28 cellular contexts compared by ENCODE assay signal in the genomic region with DNA sequence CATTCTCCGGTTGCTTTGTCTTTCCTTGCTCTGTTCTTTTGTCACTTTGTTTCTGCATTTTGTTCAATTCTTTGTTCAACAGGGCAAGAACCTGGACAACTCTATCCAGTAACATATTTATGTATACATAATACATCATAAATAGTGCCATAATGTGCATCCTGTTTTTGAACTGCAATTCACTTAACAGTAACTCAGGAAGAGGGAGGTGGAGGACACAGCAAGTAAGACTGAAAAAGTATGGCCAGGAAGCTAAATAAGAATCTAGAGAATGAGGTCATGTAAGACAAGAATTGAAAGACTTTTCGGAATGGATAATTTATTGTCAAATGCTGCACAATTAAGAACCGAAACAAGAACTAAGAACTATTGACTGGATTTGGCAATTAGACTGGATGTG. TPM values are rescaled to one million over a fixed set of nuclear protein-coding genes. Genes with fewer than 3 reads are reported as not detected.
DNase-seq lines count a peak whose midpoint lies in the region; ATAC-seq, FAIRE-seq and TF ChIP-seq lines count a peak whose summit lies in the region.
"Had no signal": no experiment of that assay in that cellular context is flagged by ENCODE, and none has a peak within 500 bp of the region (broad histone marks: within the 10 kb centered on the region; RNA-seq: fewer than 3 reads in every experiment).

No MANE protein-coding gene starts in this region.

- H3K27me3 ChIP-seq in left ventricle myocardium inferior (ENCODE audit: low read depth) (no peaks in the 10 kb centered on the region), OCI-LY3 (ENCODE audit: low read depth, low read length) (no peaks in the 10 kb centered on the region), endothelial cell of umbilical vein (ENCODE audit: control insufficient read depth in 2 of 2, insufficient read depth in 2 of 2, low read length in 2 of 2) (no peaks in the 10 kb centered on the region)
- H3K27me3 ChIP-seq: ascending aorta, BLaER1, cardiac muscle cell, colonic mucosa, ovary had no signal

- DNase-seq in left ventricle myocardium inferior: no peak
- no peak for DNase-seq in left cardiac atrium
- DNase-seq in KG1 (lab: John Stamatoyannopoulos, UW): peak; percentile 52
- DNase-seq in endothelial cell of umbilical vein (ENCODE audit: low read depth, low spot score): peak; percentile 58
- no peak for DNase-seq in SHP77 treated with DMSO at 0.1 percent for 48 hours (lab: John Stamatoyannopoulos, UW)
- DNase-seq: activated CD4-positive, alpha-beta T cell treated with anti-CD3 and anti-CD28 coated beads, Interleukin-2, amount 10 ng/mL, durations not matched to agents 7 days and 5 days; colonic mucosa; effector memory CD8-positive, alpha-beta T cell; foreskin fibroblast; GOT3; HFFc6; Kasumi-1; mammary epithelial cell; NCI-H1092 treated with DMSO at 0.1 percent for 48 hours; NCI-H1930; NCI-H2227 treated with DMSO at 0.1 percent for 48 hours; NCI-H526 treated with DMSO at 0.1 percent for 48 hours; ovary; stimulated activated CD4-positive, alpha-beta T cell treated with anti-CD3 and anti-CD28 coated beads, Interleukin-2, amount 100 ng/mL, for 24 hours; T-helper 9 cell had no signal

- TF ChIP-seq POLR2A in endothelial cell of umbilical vein (IDR thresholded peaks at IDR 0.05; ENCODE audit: low read depth, low read length): no peak

- H3K4me1 ChIP-seq in left ventricle myocardium inferior: no peaks in the 10 kb centered on the region
- peaks cover 19% of the 10 kb centered on the region for H3K4me1 ChIP-seq in OCI-LY3 (ENCODE audit: low read length)
- H3K4me1 ChIP-seq in endothelial cell of umbilical vein (ENCODE audit: control insufficient read depth, extremely low read depth, insufficient read depth, low read length): no peaks in the 10 kb centered on the region
- H3K4me1 ChIP-seq: ascending aorta, colonic mucosa had no signal

- intact Hi-C loops in left ventricle myocardium inferior (cut with micrococcal nuclease): no loop called here
- intact Hi-C loops in left cardiac atrium (cut with DNase I): no loop called here
- intact Hi-C loops in endothelial cell of umbilical vein (cut with micrococcal nuclease): loop anchor here (5.0 kb wide), 1 partner anchor 995 kb away; no protein-coding TSS in a partner anchor

- no peak for TF ChIP-seq CTCF in left ventricle myocardium inferior (IDR thresholded peaks at IDR 0.05; ENCODE audit: borderline replicate concordance)
- no peak for TF ChIP-seq CTCF in OCI-LY3 (IDR thresholded peaks at IDR 0.05; ENCODE audit: low read depth, low read length)
- no peak for TF ChIP-seq CTCF in endothelial cell of umbilical vein (IDR thresholded peaks at IDR 0.05; ENCODE audit: extremely low read depth in 1 of 2, insufficient read depth in 1 of 2, low read depth in 1 of 2, low read length in 2 of 2)

- CTCF ChIA-PET in endothelial cell of umbilical vein (lab: Charles Lee): no interaction called here

- FAIRE-seq in endothelial cell of umbilical vein (lab: Jason Lieb, UNC): no peak

- POLR2A ChIA-PET in endothelial cell of umbilical vein (lab: Charles Lee): no interaction called here

- dilution Hi-C loops in endothelial cell of umbilical vein (cut with MboI; ENCODE audit: extremely low pct_ligation_motif_present, low sequenced_read_pairs): no loop called here

- H3K4me2 ChIP-seq in OCI-LY3 (ENCODE audit: low read length) (peak overlapping the region; percentile 75), endothelial cell of umbilical vein (ENCODE audit: insufficient read depth, low read length) (no peak overlapping the region)
- H3K4me2 ChIP-seq: BLaER1 had no signal

- no peaks in the 10 kb centered on the region for H4K20me1 ChIP-seq in OCI-LY3 (ENCODE audit: insufficient read depth, low read length)
- H4K20me1 ChIP-seq in endothelial cell of umbilical vein (replicated peaks; ENCODE audit: control insufficient read depth, extremely low read depth, insufficient read depth, low read length): no peaks in the 10 kb centered on the region
- H4K20me1 ChIP-seq: BLaER1 had no signal

- H3K27ac ChIP-seq in left ventricle myocardium inferior (replicated peaks) (no peak overlapping the region), OCI-LY3 (ENCODE audit: low read length) (no peak overlapping the region), endothelial cell of umbilical vein (ENCODE audit: insufficient read depth, low read depth, low read length) (no peak overlapping the region)
- H3K27ac ChIP-seq: ascending aorta, BLaER1, cardiac muscle cell, colonic mucosa, HL-60, ovary had no signal

- H2AFZ ChIP-seq in OCI-LY3 (ENCODE audit: low read depth, low read length): peak overlapping the region; percentile 87; the same call in 1 of the 2 replicates
- H2AFZ ChIP-seq in endothelial cell of umbilical vein (ENCODE audit: low read depth, low read length): peak overlapping the region; percentile 1

- peaks cover 12% of the 10 kb centered on the region for H3K79me2 ChIP-seq in OCI-LY3 (ENCODE audit: low read length)
- no peaks in the 10 kb centered on the region for H3K79me2 ChIP-seq in endothelial cell of umbilical vein (ENCODE audit: control insufficient read depth, insufficient read depth, low read length)

- 0 out of 2 replicates have a peak overlapping the region, but pooled peaks have one; percentile 0 for H3K9ac ChIP-seq in OCI-LY3 (ENCODE audit: low read length)
- no peak overlapping the region for H3K9ac ChIP-seq in endothelial cell of umbilical vein (replicated peaks; ENCODE audit: extremely low read depth, insufficient read depth, low read length)
- H3K9ac ChIP-seq: BLaER1 had no signal

- BruUV-seq in endothelial cell of umbilical vein (replicated peaks; lab: Mats Ljungman, UMichigan): no TSS peak

- H3K4me3 ChIP-seq in left ventricle myocardium inferior: peak overlapping the region; percentile 33
- H3K4me3 ChIP-seq in OCI-LY3 (ENCODE audit: low read length): peak overlapping the region; percentile 77
- H3K4me3 ChIP-seq in endothelial cell of umbilical vein (replicated peaks in 1 of 3; ENCODE audit: insufficient read depth in 1 of 3, low read depth in 1 of 3, low read length in 3 of 3): no peak overlapping the region
- H3K4me3 ChIP-seq: ascending aorta, BLaER1, cardiac muscle cell, colonic mucosa, ovary had no signal

- no peak for ATAC-seq in left cardiac atrium
- ATAC-seq in GM21737 (IDR thresholded peaks at IDR 0.05; ENCODE audit: unreplicated experiment): no peak
- no peak for ATAC-seq in GM18517 (IDR thresholded peaks at IDR 0.05; ENCODE audit: unreplicated experiment)
- ATAC-seq: effector memory CD8-positive, alpha-beta T cell; Right ventricle myocardium inferior had no signal

- no peaks in the 10 kb centered on the region for H3K9me1 ChIP-seq in endothelial cell of umbilical vein (replicated peaks; ENCODE audit: control insufficient read depth, extremely low read depth, insufficient read depth, low read length)

- H3K9me3 ChIP-seq in left ventricle myocardium inferior (replicated peaks) (no peaks in the 10 kb centered on the region), OCI-LY3 (ENCODE audit: insufficient read depth, low read length) (no peaks in the 10 kb centered on the region), endothelial cell of umbilical vein (replicated peaks; ENCODE audit: control insufficient read depth, insufficient read depth, low read length) (no peaks in the 10 kb centered on the region)
- H3K9me3 ChIP-seq: ascending aorta, BLaER1, colonic mucosa, ovary had no signal

- no peaks in the 10 kb centered on the region for H3K36me3 ChIP-seq in left ventricle myocardium inferior
- peaks cover 4% of the 10 kb centered on the region for H3K36me3 ChIP-seq in OCI-LY3 (replicated peaks; ENCODE audit: low read depth, low read length)
- H3K36me3 ChIP-seq in endothelial cell of umbilical vein (ENCODE audit: control insufficient read depth in 2 of 2, extremely low read depth in 1 of 2, insufficient read depth in 2 of 2, low read length in 2 of 2): no peaks in the 10 kb centered on the region
- H3K36me3 ChIP-seq: ascending aorta, BLaER1, cardiac muscle cell, colonic mucosa, ovary had no signal

TF ChIP-seq in endothelial cell of umbilical vein, 7 proteins besides CTCF, POLR2A, EP300 and RAD21:
- TF ChIP-seq EZH2 (IDR thresholded peaks at IDR 0.05; ENCODE audit: borderline replicate concordance, low read depth, low read length, severe bottlenecking) (no peak), JUN (IDR thresholded peaks at IDR 0.05; ENCODE audit: borderline replicate concordance, insufficient read depth, insufficient read length, low read depth) (no peak), GATA2 (IDR thresholded peaks at IDR 0.05; ENCODE audit: insufficient read depth, insufficient read length, low read depth, low read length) (no peak), POLR2AphosphoS5 (IDR thresholded peaks at IDR 0.05; ENCODE audit: insufficient read depth, low read depth, low read length) (no peak), MYC (IDR thresholded peaks at IDR 0.05; ENCODE audit: low read depth, low read length) (no peak), FOS (IDR thresholded peaks at IDR 0.05; ENCODE audit: borderline replicate concordance, insufficient read depth, low read length) (no peak)
- TF ChIP-seq, protein P1, sequence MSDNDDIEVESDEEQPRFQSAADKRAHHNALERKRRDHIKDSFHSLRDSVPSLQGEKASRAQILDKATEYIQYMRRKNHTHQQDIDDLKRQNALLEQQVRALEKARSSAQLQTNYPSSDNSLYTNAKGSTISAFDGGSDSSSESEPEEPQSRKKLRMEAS (IDR thresholded peaks at IDR 0.05; ENCODE audit: insufficient read depth, insufficient read length): no peak

RNA-seq across cellular contexts. Expression of a gene that starts 29.2 kb away (rescaled TPM):
- 41.4 TPM for total RNA-seq in left ventricle myocardium inferior
- total RNA-seq in left cardiac atrium: 10 to 100 TPM; 31.1 to 37.6 TPM
- total RNA-seq in endothelial cell of umbilical vein: 55.4 and 56.8 TPM in 2 replicates
- polyA plus RNA-seq in endothelial cell of umbilical vein: 12.7 and 30.3 TPM in 2 replicates
- 19.1 and 28.4 TPM in 2 replicates for polyA plus RNA-seq in endothelial cell of umbilical vein (2011; cell fraction: cytosol; rRNA removed)
- 30.9 and 53.1 TPM in 2 replicates for polyA plus RNA-seq in endothelial cell of umbilical vein (2011; cell fraction: nucleus; rRNA removed)
- 44.3 and 68.2 TPM in 2 replicates for polyA plus RNA-seq in endothelial cell of umbilical vein (2012)
- polyA minus RNA-seq in endothelial cell of umbilical vein: 27.6 and 60.6 TPM in 2 replicates
- polyA minus RNA-seq in endothelial cell of umbilical vein (2011; cell fraction: cytosol; rRNA and poly(A)+ RNA removed): 38.4 TPM
- polyA minus RNA-seq in endothelial cell of umbilical vein (2011; cell fraction: nucleus; rRNA and poly(A)+ RNA removed): 63.8 and 75.4 TPM in 2 replicates

Comparison
In these comparisons a context has a peak if more than half of its experiments do, and no peak if none do; other contexts are left out.
1. DNase-seq: peak in KG1 (single experiment) and endothelial cell of umbilical vein (single experiment); none in left ventricle myocardium inferior (single experiment), left cardiac atrium (single experiment) and SHP77 treated with DMSO at 0.1 percent for 48 hours (single experiment).
2. H3K4me3 ChIP-seq: peak in left ventricle myocardium inferior (single experiment) and OCI-LY3 (single experiment); none in endothelial cell of umbilical vein (0 of 3).